2 cellular contexts compared by ENCODE assay signal in genomic region chr22:24947383-24947782, GRCh38.
TF ChIP-seq lines count a peak whose summit lies in the region.

No MANE protein-coding gene starts in this region.

TF ChIP-seq in HepG2, 621 proteins besides CTCF, POLR2A, EP300 and RAD21:
- TF ChIP-seq ZNF329 (CRISPR knock-in tag; IDR thresholded peaks at IDR 0.05; ENCODE audit: low read depth) (peak; percentile 90; the same call in 1 of the 2 replicates), ZNF605 (CRISPR knock-in tag; IDR thresholded peaks at IDR 0.05) (no peak), PREB (CRISPR knock-in tag; IDR thresholded peaks at IDR 0.05) (no peak), FOXK1 (CRISPR knock-in tag; IDR thresholded peaks at IDR 0.05; ENCODE audit: borderline replicate concordance, low read depth) (no peak), ZBED4 (CRISPR knock-in tag; IDR thresholded peaks at IDR 0.05; ENCODE audit: borderline replicate concordance) (no peak), ZNF567 (CRISPR knock-in tag; IDR thresholded peaks at IDR 0.05; ENCODE audit: borderline replicate concordance) (no peak), ZNF224 (CRISPR knock-in tag; IDR thresholded peaks at IDR 0.05) (no peak), ZBTB8A (CRISPR knock-in tag; IDR thresholded peaks at IDR 0.05; ENCODE audit: borderline replicate concordance, low read depth) (no peak)
TF ChIP-seq in HepG2: peak in this region for 1.

TF ChIP-seq in WTC11, 78 proteins besides CTCF, POLR2A, EP300 and RAD21:
- TF ChIP-seq ZNF532 (CRISPR knock-in tag; IDR thresholded peaks at IDR 0.05; ENCODE audit: borderline replicate concordance): no peak
- TF ChIP-seq E2F4 (CRISPR knock-in tag; IDR thresholded peaks at IDR 0.05; ENCODE audit: borderline replicate concordance, low read depth): no peak
- no peak for TF ChIP-seq MYBL2 (CRISPR knock-in tag; IDR thresholded peaks at IDR 0.05)
- TF ChIP-seq ZMAT4 (CRISPR knock-in tag; IDR thresholded peaks at IDR 0.05): no peak
- TF ChIP-seq MAX (CRISPR knock-in tag; IDR thresholded peaks at IDR 0.05): no peak
- TF ChIP-seq ZNF423 (CRISPR knock-in tag; IDR thresholded peaks at IDR 0.05): no peak
- no peak for TF ChIP-seq MXD4 (CRISPR knock-in tag; IDR thresholded peaks at IDR 0.05; ENCODE audit: borderline replicate concordance)
- no peak for TF ChIP-seq RORB (CRISPR knock-in tag; IDR thresholded peaks at IDR 0.05)
- no peak for TF ChIP-seq JAZF1 (CRISPR knock-in tag; IDR thresholded peaks at IDR 0.05)
- no peak for TF ChIP-seq ZNF263 (CRISPR knock-in tag; IDR thresholded peaks at IDR 0.05; ENCODE audit: low read depth)
- no peak for TF ChIP-seq ZNF416 (CRISPR knock-in tag; IDR thresholded peaks at IDR 0.05)
- TF ChIP-seq ZNF281 (CRISPR knock-in tag; IDR thresholded peaks at IDR 0.05): no peak
- no peak for TF ChIP-seq FOXP4 (CRISPR knock-in tag; IDR thresholded peaks at IDR 0.05)
- no peak for TF ChIP-seq ZNF232 (CRISPR knock-in tag; IDR thresholded peaks at IDR 0.05)
- TF ChIP-seq E2F1 (CRISPR knock-in tag; IDR thresholded peaks at IDR 0.05): no peak
- TF ChIP-seq ELF4 (CRISPR knock-in tag; IDR thresholded peaks at IDR 0.05; ENCODE audit: low read depth): no peak
- no peak for TF ChIP-seq ZNF317 (CRISPR knock-in tag; IDR thresholded peaks at IDR 0.05; ENCODE audit: borderline replicate concordance, low read depth)
- TF ChIP-seq CREM (CRISPR knock-in tag; IDR thresholded peaks at IDR 0.05): no peak
- no peak for TF ChIP-seq FOXP1 (CRISPR knock-in tag; IDR thresholded peaks at IDR 0.05; ENCODE audit: borderline replicate concordance)
